In genomic region chr16:69754469-69755310, GRCh38 we compare ENCODE assay signal across 1 cellular context.
TF ChIP-seq lines count a peak whose summit lies in the region.

NOB1 (minus strand) TSS chr16:69754926; CDS start chr16:69754910, 16 bp downstream.

TF ChIP-seq in GM12878, 131 proteins besides CTCF, POLR2A, EP300 and RAD21 (continued from another document):
- TF ChIP-seq, protein P1, sequence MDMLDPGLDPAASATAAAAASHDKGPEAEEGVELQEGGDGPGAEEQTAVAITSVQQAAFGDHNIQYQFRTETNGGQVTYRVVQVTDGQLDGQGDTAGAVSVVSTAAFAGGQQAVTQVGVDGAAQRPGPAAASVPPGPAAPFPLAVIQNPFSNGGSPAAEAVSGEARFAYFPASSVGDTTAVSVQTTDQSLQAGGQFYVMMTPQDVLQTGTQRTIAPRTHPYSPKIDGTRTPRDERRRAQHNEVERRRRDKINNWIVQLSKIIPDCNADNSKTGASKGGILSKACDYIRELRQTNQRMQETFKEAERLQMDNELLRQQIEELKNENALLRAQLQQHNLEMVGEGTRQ (IDR thresholded peaks at IDR 0.05; ENCODE audit: borderline replicate concordance, low read depth, low read length), result no peak
- no peak for TF ChIP-seq SIX5 (IDR thresholded peaks at IDR 0.05; ENCODE audit: low read depth, low read length, severe bottlenecking)
- TF ChIP-seq IRF4 (IDR thresholded peaks at IDR 0.05; ENCODE audit: low read depth, low read length), result peak; percentile 56; the same call in 1 of the 2 replicates
- TF ChIP-seq, protein P2, sequence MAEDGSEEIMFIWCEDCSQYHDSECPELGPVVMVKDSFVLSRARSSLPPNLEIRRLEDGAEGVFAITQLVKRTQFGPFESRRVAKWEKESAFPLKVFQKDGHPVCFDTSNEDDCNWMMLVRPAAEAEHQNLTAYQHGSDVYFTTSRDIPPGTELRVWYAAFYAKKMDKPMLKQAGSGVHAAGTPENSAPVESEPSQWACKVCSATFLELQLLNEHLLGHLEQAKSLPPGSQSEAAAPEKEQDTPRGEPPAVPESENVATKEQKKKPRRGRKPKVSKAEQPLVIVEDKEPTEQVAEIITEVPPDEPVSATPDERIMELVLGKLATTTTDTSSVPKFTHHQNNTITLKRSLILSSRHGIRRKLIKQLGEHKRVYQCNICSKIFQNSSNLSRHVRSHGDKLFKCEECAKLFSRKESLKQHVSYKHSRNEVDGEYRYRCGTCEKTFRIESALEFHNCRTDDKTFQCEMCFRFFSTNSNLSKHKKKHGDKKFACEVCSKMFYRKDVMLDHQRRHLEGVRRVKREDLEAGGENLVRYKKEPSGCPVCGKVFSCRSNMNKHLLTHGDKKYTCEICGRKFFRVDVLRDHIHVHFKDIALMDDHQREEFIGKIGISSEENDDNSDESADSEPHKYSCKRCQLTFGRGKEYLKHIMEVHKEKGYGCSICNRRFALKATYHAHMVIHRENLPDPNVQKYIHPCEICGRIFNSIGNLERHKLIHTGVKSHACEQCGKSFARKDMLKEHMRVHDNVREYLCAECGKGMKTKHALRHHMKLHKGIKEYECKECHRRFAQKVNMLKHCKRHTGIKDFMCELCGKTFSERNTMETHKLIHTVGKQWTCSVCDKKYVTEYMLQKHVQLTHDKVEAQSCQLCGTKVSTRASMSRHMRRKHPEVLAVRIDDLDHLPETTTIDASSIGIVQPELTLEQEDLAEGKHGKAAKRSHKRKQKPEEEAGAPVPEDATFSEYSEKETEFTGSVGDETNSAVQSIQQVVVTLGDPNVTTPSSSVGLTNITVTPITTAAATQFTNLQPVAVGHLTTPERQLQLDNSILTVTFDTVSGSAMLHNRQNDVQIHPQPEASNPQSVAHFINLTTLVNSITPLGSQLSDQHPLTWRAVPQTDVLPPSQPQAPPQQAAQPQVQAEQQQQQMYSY (CRISPR knock-in tag; IDR thresholded peaks at IDR 0.05), result no peak
